In the genomic region with DNA sequence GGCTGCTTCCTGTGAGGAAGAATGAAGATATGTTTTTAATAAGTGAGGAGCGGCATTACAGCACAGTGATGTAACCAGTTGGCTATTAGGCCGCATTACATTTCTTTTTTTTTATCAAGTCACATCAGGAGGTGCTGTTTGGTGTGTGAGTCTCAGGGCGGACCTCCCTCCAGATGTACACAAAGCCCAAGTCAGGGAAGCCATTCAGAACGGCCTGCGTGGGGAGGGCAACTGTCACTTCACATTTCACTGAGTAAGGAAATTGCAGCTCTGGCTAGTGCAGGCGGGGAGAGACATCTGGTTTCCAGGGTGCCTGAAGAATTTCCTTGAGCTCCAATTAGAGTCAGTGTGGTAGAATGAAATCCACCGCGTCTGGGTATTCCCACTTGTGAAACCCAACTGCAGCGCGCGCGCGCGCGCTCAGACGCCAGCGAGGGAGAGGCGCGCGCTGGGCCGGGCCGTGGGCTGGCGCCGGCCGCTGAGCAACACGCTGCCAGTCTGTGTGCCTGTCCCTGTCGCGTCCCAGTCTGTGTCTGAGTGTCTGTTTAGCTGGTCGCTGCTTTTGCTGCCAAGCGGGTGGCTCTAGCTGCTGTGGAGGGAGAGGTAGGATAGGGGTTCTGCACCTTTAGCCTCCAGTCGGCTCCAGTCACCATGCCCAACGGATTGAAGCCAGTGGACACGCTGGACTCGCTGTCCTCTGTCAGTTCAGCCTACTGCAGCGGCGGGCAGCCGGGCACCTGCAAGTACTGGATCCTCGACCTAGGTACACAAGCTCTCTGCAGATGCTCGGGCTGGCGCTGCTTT, we compare ENCODE assay signal across 9 cellular contexts.
A peak's percentile ranks its signal among the peaks of the same experiment; 100 is the strongest.
DNase-seq lines count a peak whose midpoint lies in the region; ATAC-seq and TF ChIP-seq lines count a peak whose summit lies in the region.
"Had no signal": no experiment of that assay in that cellular context is flagged by ENCODE, and none has a peak within 500 bp of the region (broad histone marks: within the 10 kb centered on the region; RNA-seq: fewer than 3 reads in every experiment).

No MANE protein-coding gene starts in this region.

- H3K36me3 Mint-ChIP-seq in neural crest cell (ENCODE audit: low read depth) = peaks cover 23% of the 10 kb centered on the region
- peaks cover 0 to 13% of the 10 kb centered on the region in 2 donors for H3K36me3 Mint-ChIP-seq in activated naive CD4-positive, alpha-beta T cell treated with anti-CD3 and anti-CD28 coated beads, Interleukin-2, amount 50 U/mL, for 72 hours

- peak overlapping the region; percentile 74 for H3K4me3 Mint-ChIP-seq in neural crest cell

- peak; percentile 91 for ATAC-seq in Right ventricle myocardium inferior
- ATAC-seq in activated naive CD4-positive, alpha-beta T cell treated with anti-CD3 and anti-CD28 coated beads, Interleukin-2, amount 50 U/mL, for 72 hours = no peak
- no peak for ATAC-seq in HG03025 (IDR thresholded peaks at IDR 0.05; ENCODE audit: low FRiP score, unreplicated experiment)
- ATAC-seq in GM21526 (IDR thresholded peaks at IDR 0.05; ENCODE audit: low FRiP score, unreplicated experiment) = no peak

- intact Hi-C loops in Right ventricle myocardium inferior (cut with DNase I) (no loop called here), cardiac septum (cut with DNase I) (loop anchor here (5.0 kb wide), 1 partner anchor 33 kb away; no protein-coding TSS in a partner anchor)

- peak overlapping the region; percentile 6 for H3K27ac Mint-ChIP-seq in neural crest cell (ENCODE audit: unreplicated experiment)
- no peak overlapping the region for H3K27ac Mint-ChIP-seq in activated naive CD4-positive, alpha-beta T cell treated with anti-CD3 and anti-CD28 coated beads, Interleukin-2, amount 50 U/mL, for 72 hours

- H3K9me3 Mint-ChIP-seq in neural crest cell = no peaks in the 10 kb centered on the region
- H3K9me3 Mint-ChIP-seq in activated naive CD4-positive, alpha-beta T cell treated with anti-CD3 and anti-CD28 coated beads, Interleukin-2, amount 50 U/mL, for 72 hours = peaks cover 0 to 5% of the 10 kb centered on the region in 2 donors

- TF ChIP-seq CTCF in neural crest cell (conservative IDR thresholded peaks at IDR 0.05) = no peak

- no peaks in the 10 kb centered on the region for H3K27me3 Mint-ChIP-seq in neural crest cell (ENCODE audit: low read depth)

- H3K4me1 Mint-ChIP-seq in neural crest cell = peaks cover 78% of the 10 kb centered on the region

- DNase-seq in Right ventricle myocardium inferior (ENCODE audit: missing footprints) (peak; percentile 79), cardiac septum (ENCODE audit: low spot score) (no peak), fibroblast of gingiva (ENCODE audit: low read depth) (peak; percentile 97), neural crest cell (ENCODE audit: low read depth, low spot score) (peak; percentile 27), RKO (ENCODE audit: low spot score) (no peak)
- DNase-seq in activated naive CD4-positive, alpha-beta T cell treated with anti-CD3 and anti-CD28 coated beads, Interleukin-2, amount 50 U/mL, for 72 hours (ENCODE audit: low spot score in 2 of 2) = no peak
- DNase-seq: activated CD4-positive, CD25-positive, alpha-beta regulatory T cell treated with anti-CD3 and anti-CD28 coated beads, Interleukin-2, amount 50 U/mL, for 72 hours had no signal

Comparison
In these comparisons a context has a peak if more than half of its experiments do, and no peak if none do; other contexts are left out.
1. DNase-seq: peak in Right ventricle myocardium inferior (single experiment), fibroblast of gingiva (single experiment) and neural crest cell (single experiment); none in cardiac septum (single experiment), activated naive CD4-positive, alpha-beta T cell treated with anti-CD3 and anti-CD28 coated beads, Interleukin-2, amount 50 U/mL, for 72 hours (0 of 2) and RKO (single experiment).